In genomic region chr11:36488096-36488495, GRCh38 we compare ENCODE assay signal across 10 cellular contexts. TPM values are rescaled to one million over a fixed set of nuclear protein-coding genes. Genes with fewer than 3 reads are reported as not detected.
A peak's percentile ranks its signal among the peaks of the same experiment; 100 is the strongest.
DNase-seq lines count a peak whose midpoint lies in the region; ATAC-seq, FAIRE-seq and TF ChIP-seq lines count a peak whose summit lies in the region.
"Had no signal": no experiment of that assay in that cellular context is flagged by ENCODE, and none has a peak within 500 bp of the region (broad histone marks: within the 10 kb centered on the region; RNA-seq: fewer than 3 reads in every experiment).

No MANE protein-coding gene starts in this region.

- ATAC-seq in GM19452 (IDR thresholded peaks at IDR 0.05; ENCODE audit: unreplicated experiment) (peak; percentile 50), HG03442 (IDR thresholded peaks at IDR 0.05; ENCODE audit: unreplicated experiment) (peak; percentile 54), left lung (no peak), GM19324 (IDR thresholded peaks at IDR 0.05; ENCODE audit: low FRiP score, unreplicated experiment) (no peak)

- POLR2A ChIA-PET in CD4-positive, alpha-beta memory T cell (lab: Charles Lee; ENCODE audit: partially characterized antibody), result interaction anchor here (0.6 to 1.5 kb wide), 3 partner anchors 22 to 199 kb away, joined by 3 to 4 read pairs (median 3); partner anchors contain the start of genes COMMD9 and TRAF6

- H3K36me3 ChIP-seq in CD4-positive, alpha-beta memory T cell (ENCODE audit: insufficient read depth, low read length), result peaks cover 22% of the 10 kb centered on the region
- H3K36me3 ChIP-seq in left lung (peaks cover 0 to 89% of the 10 kb centered on the region in 2 donors), colonic mucosa (no peaks in the 10 kb centered on the region), kidney (ENCODE audit: control insufficient read depth in 1 of 2, insufficient read depth in 2 of 2, low read length in 2 of 2) (peaks cover 38 to 46% of the 10 kb centered on the region in 2 donors)

- H3K4me1 ChIP-seq in CD4-positive, alpha-beta memory T cell (ENCODE audit: insufficient read depth, low read length), result peaks cover 20% of the 10 kb centered on the region
- peaks cover 0 to 26% of the 10 kb centered on the region in 2 donors for H3K4me1 ChIP-seq in left lung
- no peaks in the 10 kb centered on the region for H3K4me1 ChIP-seq in colonic mucosa
- no peaks in the 10 kb centered on the region for H3K4me1 ChIP-seq in kidney (ENCODE audit: control insufficient read depth in 1 of 2, insufficient read depth in 1 of 2, low read depth in 1 of 2, low read length in 2 of 2)

- no peak for FAIRE-seq in kidney (lab: Jason Lieb, UNC)

- peak overlapping the region in 6 of 8 donors; percentile 2 to 70 (median 40) for H3K4me3 Mint-ChIP-seq in CD4-positive, alpha-beta memory T cell

- CTCF ChIA-PET in CD4-positive, alpha-beta memory T cell (lab: Charles Lee; ENCODE audit: partially characterized antibody), result interaction anchor here (0.7 to 3.2 kb wide), 12 partner anchors 10 to 222 kb away, joined by 3 to 21 read pairs (median 3); partner anchors contain the start of genes COMMD9 and TRAF6

- no peaks in the 10 kb centered on the region for H3K27me3 ChIP-seq in CD4-positive, alpha-beta memory T cell (ENCODE audit: insufficient read depth, low read length)
- H3K27me3 ChIP-seq in left lung, result no peaks in the 10 kb centered on the region
- H3K27me3 ChIP-seq in colonic mucosa, result no peaks in the 10 kb centered on the region

- H3K9me3 Mint-ChIP-seq in CD4-positive, alpha-beta memory T cell, result peaks cover 0 to 2% (median 0%) of the 10 kb centered on the region in 8 donors

- H3K36me3 Mint-ChIP-seq in CD4-positive, alpha-beta memory T cell, result peaks cover 55 to 73% of the 10 kb centered on the region in 2 donors

- H3K27ac ChIP-seq in CD4-positive, alpha-beta memory T cell (ENCODE audit: low read depth, low read length), result no peak overlapping the region
- H3K27ac ChIP-seq in left lung (peak overlapping the region; percentile 21 to 56), colonic mucosa (no peak overlapping the region), kidney (ENCODE audit: low read depth in 2 of 2, low read length in 2 of 2) (no peak overlapping the region)

- no peaks in the 10 kb centered on the region for H3K27me3 Mint-ChIP-seq in CD4-positive, alpha-beta memory T cell

- H3K27ac Mint-ChIP-seq in CD4-positive, alpha-beta memory T cell, result peak overlapping the region in 5 of 7 donors; percentile 14 to 60 (median 48)

- intact Hi-C loops in CD4-positive, alpha-beta memory T cell (cut with micrococcal nuclease), result no loop called here
- intact Hi-C loops in left lung (cut with DNase I) (no loop called here), colonic mucosa (cut with DNase I) (no loop called here), kidney (cut with DNase I) (no loop called here)

- H3K9me3 ChIP-seq in CD4-positive, alpha-beta memory T cell (ENCODE audit: control insufficient read depth in 1 of 2, low read length in 2 of 2), result no peaks in the 10 kb centered on the region
- H3K9me3 ChIP-seq in left lung, result no peaks in the 10 kb centered on the region
- no peaks in the 10 kb centered on the region for H3K9me3 ChIP-seq in colonic mucosa
- H3K9me3 ChIP-seq in kidney (ENCODE audit: control insufficient read depth in 1 of 2, low read length in 2 of 2), result no peaks in the 10 kb centered on the region

- H3K9ac ChIP-seq in colonic mucosa (ENCODE audit: low read depth in 2 of 2, low read length in 2 of 2) (no peak overlapping the region), kidney (ENCODE audit: low read length in 2 of 2) (no peak overlapping the region)

- peaks cover 18 to 54% (median 29%) of the 10 kb centered on the region in 4 donors for H3K4me1 Mint-ChIP-seq in CD4-positive, alpha-beta memory T cell

- TF ChIP-seq CTCF in left lung (IDR thresholded peaks at IDR 0.05) (no peak), colonic mucosa (IDR thresholded peaks at IDR 0.05) (no peak), kidney (IDR thresholded peaks at IDR 0.05; ENCODE audit: borderline replicate concordance, extremely low read depth, insufficient read depth) (no peak)

- no peak overlapping the region for H3K4me3 ChIP-seq in CD4-positive, alpha-beta memory T cell (ENCODE audit: low read length in 2 of 2)
- H3K4me3 ChIP-seq in left lung, result no peak overlapping the region
- no peak overlapping the region for H3K4me3 ChIP-seq in colonic mucosa
- no peak overlapping the region for H3K4me3 ChIP-seq in kidney (ENCODE audit: low read length in 2 of 2)

- DNase-seq in CD4-positive, alpha-beta memory T cell, result no peak
- no peak for DNase-seq in left lung
- DNase-seq in colonic mucosa, result no peak
- no peak for DNase-seq in NCI-H345 treated with DMSO at 0.1 percent for 48 hours (lab: John Stamatoyannopoulos, UW; ENCODE audit: unreplicated experiment)
- DNase-seq in kidney, result no peak
- DNase-seq: COR-L47, NCI-H2029 treated with DMSO at 0.1 percent for 48 hours had no signal

RNA-seq across cellular contexts. Expression of gene TRAF6, which starts 22.0 kb away (rescaled TPM):
- total RNA-seq in CD4-positive, alpha-beta memory T cell, result 10 to 100 TPM; 22.0 to 23.7 TPM
- 10 to 100 TPM; 10.3 to 12.2 TPM for polyA plus RNA-seq in CD4-positive, alpha-beta memory T cell
- 10 to 100 TPM; 11.3 to 12.4 TPM for total RNA-seq in left lung
- total RNA-seq in colonic mucosa, result 10 to 100 TPM in 1 of 2 donors, 1 to 10 TPM in 1; 9.5 to 18.3 TPM
- 16.5 TPM for total RNA-seq in kidney
- polyA plus RNA-seq in kidney (ENCODE audit: insufficient read depth, low read depth, low replicate concordance), result 4.0 TPM

Comparison
In these comparisons a context has a peak if more than half of its experiments do, and no peak if none do; other contexts are left out.
1. H3K27ac ChIP-seq: peak in left lung (2 of 2); none in CD4-positive, alpha-beta memory T cell (single experiment), colonic mucosa (single experiment) and kidney (0 of 2).
2. ATAC-seq: peak in GM19452 (single experiment) and HG03442 (single experiment); none in left lung (single experiment) and GM19324 (single experiment).